18 cellular contexts compared by ENCODE assay signal in the genomic region with DNA sequence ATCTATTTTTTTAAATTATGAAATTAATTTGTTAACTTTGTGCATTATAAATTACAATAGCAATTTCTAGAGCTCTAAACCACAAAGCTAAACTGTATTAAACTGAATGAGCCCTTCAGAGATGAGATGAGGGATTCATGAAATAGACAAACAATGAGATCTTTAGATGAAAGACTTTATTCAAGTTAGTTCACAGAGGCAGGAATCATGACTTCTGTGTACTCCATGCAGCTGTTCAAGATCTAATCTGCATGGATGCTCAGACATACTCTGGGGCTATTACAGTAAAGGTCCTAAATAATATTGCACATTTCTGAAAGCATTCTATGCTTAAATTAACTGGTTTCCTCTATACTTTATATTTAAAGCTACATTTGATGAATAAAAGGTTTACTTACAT.
DNase-seq lines count a peak whose midpoint lies in the region; ATAC-seq, FAIRE-seq and TF ChIP-seq lines count a peak whose summit lies in the region.
"Had no signal": no experiment of that assay in that cellular context is flagged by ENCODE, and none has a peak within 500 bp of the region (broad histone marks: within the 10 kb centered on the region; RNA-seq: fewer than 3 reads in every experiment).

No MANE protein-coding gene starts in this region.

- H3K9me3 ChIP-seq in HepG2 (ENCODE audit: low read length), result peaks cover 2% of the 10 kb centered on the region; the same call in 1 of the 2 replicates
- H3K9me3 ChIP-seq in right lobe of liver, result peaks cover 0 to 4% (median 0%) of the 10 kb centered on the region in 4 donors
- peaks cover 0 to 12% (median 0%) of the 10 kb centered on the region in 3 donors for H3K9me3 ChIP-seq in gastroesophageal sphincter

- TF ChIP-seq POLR2A in HepG2 (IDR thresholded peaks at IDR 0.05; ENCODE audit: insufficient read depth in 1 of 2, low read depth in 2 of 2, low read length in 2 of 2), result no peak
- no peak for TF ChIP-seq POLR2A in right lobe of liver (IDR thresholded peaks at IDR 0.05)
- TF ChIP-seq POLR2A in gastroesophageal sphincter (IDR thresholded peaks at IDR 0.05), result no peak

- CTCF ChIA-PET in HepG2 (lab: Yijun Ruan, JAX; ENCODE audit: low intra/inter-chr PET ratio, low total read pairs), result no interaction called here

- TF ChIP-seq EP300 in HepG2 (IDR thresholded peaks at IDR 0.05; ENCODE audit: low read depth in 2 of 2, low read length in 2 of 2), result no peak
- TF ChIP-seq EP300 in HepG2 (CRISPR knock-in tag; IDR thresholded peaks at IDR 0.05; ENCODE audit: borderline replicate concordance), result no peak
- TF ChIP-seq EP300 in gastroesophageal sphincter (IDR thresholded peaks at IDR 0.05), result no peak

- no peak for FAIRE-seq in HepG2 (lab: Jason Lieb, UNC)

- intact Hi-C loops in HepG2 (cut with micrococcal nuclease; ENCODE audit: unreplicated experiment) (no loop called here), right lobe of liver (cut with DNase I) (no loop called here), cardiac septum (cut with DNase I) (no loop called here)

- H3K27ac ChIP-seq in HepG2 (ENCODE audit: extremely low read length, insufficient read depth, low read length) (peak overlapping the region; percentile 9), right lobe of liver (no peak overlapping the region), caudate nucleus (ENCODE audit: low read depth, low read length) (peak overlapping the region; percentile 95), temporal lobe (ENCODE audit: low read depth, low read length) (peak overlapping the region; percentile 21), gastroesophageal sphincter (no peak overlapping the region)

- peaks cover 0 to 8% of the 10 kb centered on the region in 2 experiments; a peak in 3 of 5 replicates for H3K36me3 ChIP-seq in HepG2 (replicated peaks in 1 of 2; ENCODE audit: control insufficient read depth in 1 of 2, insufficient read depth in 2 of 2, low read length in 2 of 2)
- H3K36me3 ChIP-seq in right lobe of liver, result no peaks in the 10 kb centered on the region
- H3K36me3 ChIP-seq in gastroesophageal sphincter, result no peaks in the 10 kb centered on the region

- H3K79me2 ChIP-seq in HepG2 (ENCODE audit: insufficient read depth, low read length), result peaks cover 36% of the 10 kb centered on the region

- DNase-seq in HepG2 (ENCODE audit: low spot score), result peak; percentile 3
- DNase-seq in right lobe of liver, result no peak
- peak in 7 of 61 donors; percentile 5 to 74 (median 37) for DNase-seq in caudate nucleus (lab: John Stamatoyannopoulos, UW)
- DNase-seq in midbrain (lab: John Stamatoyannopoulos, UW), result peak; percentile 73
- DNase-seq in NCI-H1417 treated with DMSO at 0.1 percent for 48 hours (lab: John Stamatoyannopoulos, UW), result no peak
- DNase-seq in cardiac septum (ENCODE audit: low spot score), result no peak
- DNase-seq: Caco-2, DMS53, H9, MV-4-11, NCI-H1436, NCI-H2029, NCI-H510A treated with DMSO at 0.1 percent for 48 hours, NCI-H82 had no signal

- H2AFZ ChIP-seq in HepG2 (ENCODE audit: low read length), result no peak overlapping the region

- TF ChIP-seq CTCF in HepG2 (CRISPR knock-in tag; IDR thresholded peaks at IDR 0.05), result no peak
- no peak for TF ChIP-seq CTCF in right lobe of liver (IDR thresholded peaks at IDR 0.05)
- no peak for TF ChIP-seq CTCF in gastroesophageal sphincter (IDR thresholded peaks at IDR 0.05)

- H3K4me1 ChIP-seq in HepG2 (ENCODE audit: insufficient read depth, low read length) (peaks cover 16% of the 10 kb centered on the region), right lobe of liver (peaks cover 0 to 10% (median 0%) of the 10 kb centered on the region in 4 donors), gastroesophageal sphincter (no peaks in the 10 kb centered on the region)

- no peak for ATAC-seq in HepG2
- ATAC-seq in right lobe of liver, result no peak
- ATAC-seq in gastroesophageal sphincter, result no peak
- ATAC-seq: Panc1, Right ventricle myocardium inferior had no signal

- POLR2A ChIA-PET in HepG2 (lab: Yijun Ruan, JAX), result no interaction called here

- in situ Hi-C loops in HepG2 (cut with HindIII; ENCODE audit: extremely low pct_ligation_motif_present, low pct_unique_long_range_greater_than_20kb), result no loop called here

- no peak overlapping the region for H3K9ac ChIP-seq in HepG2 (ENCODE audit: insufficient read depth, low read depth, low read length)

- no TSS peak for BruUV-seq in HepG2 (replicated peaks; lab: Mats Ljungman, UMichigan)

- H3K27me3 ChIP-seq in HepG2 (ENCODE audit: control insufficient read depth in 1 of 2, insufficient read depth in 2 of 2, low read length in 2 of 2), result no peaks in the 10 kb centered on the region
- H3K27me3 ChIP-seq in right lobe of liver, result no peaks in the 10 kb centered on the region
- H3K27me3 ChIP-seq in gastroesophageal sphincter, result no peaks in the 10 kb centered on the region

- no peak overlapping the region for H3K4me3 ChIP-seq in HepG2 (replicated peaks in 1 of 3; ENCODE audit: insufficient read depth in 1 of 3, low read depth in 2 of 3, low read length in 3 of 3)
- H3K4me3 ChIP-seq in right lobe of liver, result no peak overlapping the region
- H3K4me3 ChIP-seq in gastroesophageal sphincter, result no peak overlapping the region

- peaks cover 9% of the 10 kb centered on the region; the same call in 1 of the 2 replicates for H4K20me1 ChIP-seq in HepG2 (ENCODE audit: insufficient read depth, low read length)

- no peak overlapping the region for H3K4me2 ChIP-seq in HepG2 (ENCODE audit: low read depth, low read length)

- TF ChIP-seq RAD21 in HepG2 (CRISPR knock-in tag; IDR thresholded peaks at IDR 0.05), result no peak

TF ChIP-seq in HepG2, 621 proteins besides CTCF, POLR2A, EP300 and RAD21 (continues in another document):
- TF ChIP-seq, protein P1, sequence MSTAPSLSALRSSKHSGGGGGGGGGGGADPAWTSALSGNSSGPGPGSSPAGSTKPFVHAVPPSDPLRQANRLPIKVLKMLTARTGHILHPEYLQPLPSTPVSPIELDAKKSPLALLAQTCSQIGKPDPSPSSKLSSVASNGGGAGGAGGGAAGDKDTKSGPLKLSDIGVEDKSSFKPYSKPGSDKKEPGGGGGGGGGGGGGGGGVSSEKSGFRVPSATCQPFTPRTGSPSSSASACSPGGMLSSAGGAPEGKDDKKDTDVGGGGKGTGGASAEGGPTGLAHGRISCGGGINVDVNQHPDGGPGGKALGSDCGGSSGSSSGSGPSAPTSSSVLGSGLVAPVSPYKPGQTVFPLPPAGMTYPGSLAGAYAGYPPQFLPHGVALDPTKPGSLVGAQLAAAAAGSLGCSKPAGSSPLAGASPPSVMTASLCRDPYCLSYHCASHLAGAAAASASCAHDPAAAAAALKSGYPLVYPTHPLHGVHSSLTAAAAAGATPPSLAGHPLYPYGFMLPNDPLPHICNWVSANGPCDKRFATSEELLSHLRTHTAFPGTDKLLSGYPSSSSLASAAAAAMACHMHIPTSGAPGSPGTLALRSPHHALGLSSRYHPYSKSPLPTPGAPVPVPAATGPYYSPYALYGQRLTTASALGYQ (CRISPR knock-in tag; IDR thresholded peaks at IDR 0.05), result no peak
- TF ChIP-seq, protein P2, sequence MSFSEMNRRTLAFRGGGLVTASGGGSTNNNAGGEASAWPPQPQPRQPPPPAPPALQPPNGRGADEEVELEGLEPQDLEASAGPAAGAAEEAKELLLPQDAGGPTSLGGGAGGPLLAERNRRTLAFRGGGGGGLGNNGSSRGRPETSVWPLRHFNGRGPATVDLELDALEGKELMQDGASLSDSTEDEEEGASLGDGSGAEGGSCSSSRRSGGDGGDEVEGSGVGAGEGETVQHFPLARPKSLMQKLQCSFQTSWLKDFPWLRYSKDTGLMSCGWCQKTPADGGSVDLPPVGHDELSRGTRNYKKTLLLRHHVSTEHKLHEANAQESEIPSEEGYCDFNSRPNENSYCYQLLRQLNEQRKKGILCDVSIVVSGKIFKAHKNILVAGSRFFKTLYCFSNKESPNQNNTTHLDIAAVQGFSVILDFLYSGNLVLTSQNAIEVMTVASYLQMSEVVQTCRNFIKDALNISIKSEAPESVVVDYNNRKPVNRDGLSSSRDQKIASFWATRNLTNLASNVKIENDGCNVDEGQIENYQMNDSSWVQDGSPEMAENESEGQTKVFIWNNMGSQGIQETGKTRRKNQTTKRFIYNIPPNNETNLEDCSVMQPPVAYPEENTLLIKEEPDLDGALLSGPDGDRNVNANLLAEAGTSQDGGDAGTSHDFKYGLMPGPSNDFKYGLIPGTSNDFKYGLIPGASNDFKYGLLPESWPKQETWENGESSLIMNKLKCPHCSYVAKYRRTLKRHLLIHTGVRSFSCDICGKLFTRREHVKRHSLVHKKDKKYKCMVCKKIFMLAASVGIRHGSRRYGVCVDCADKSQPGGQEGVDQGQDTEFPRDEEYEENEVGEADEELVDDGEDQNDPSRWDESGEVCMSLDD (CRISPR knock-in tag; IDR thresholded peaks at IDR 0.05; ENCODE audit: borderline replicate concordance), result no peak
- TF ChIP-seq BHLHE40 (IDR thresholded peaks at IDR 0.05; ENCODE audit: low read length), result no peak
- TF ChIP-seq, protein P3, sequence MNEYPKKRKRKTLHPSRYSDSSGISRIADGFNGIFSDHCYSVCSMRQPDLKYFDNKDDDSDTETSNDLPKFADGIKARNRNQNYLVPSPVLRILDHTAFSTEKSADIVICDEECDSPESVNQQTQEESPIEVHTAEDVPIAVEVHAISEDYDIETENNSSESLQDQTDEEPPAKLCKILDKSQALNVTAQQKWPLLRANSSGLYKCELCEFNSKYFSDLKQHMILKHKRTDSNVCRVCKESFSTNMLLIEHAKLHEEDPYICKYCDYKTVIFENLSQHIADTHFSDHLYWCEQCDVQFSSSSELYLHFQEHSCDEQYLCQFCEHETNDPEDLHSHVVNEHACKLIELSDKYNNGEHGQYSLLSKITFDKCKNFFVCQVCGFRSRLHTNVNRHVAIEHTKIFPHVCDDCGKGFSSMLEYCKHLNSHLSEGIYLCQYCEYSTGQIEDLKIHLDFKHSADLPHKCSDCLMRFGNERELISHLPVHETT (CRISPR knock-in tag; conservative IDR thresholded peaks at IDR 0.05), result no peak
- no peak for TF ChIP-seq PITX1 (CRISPR knock-in tag; IDR thresholded peaks at IDR 0.05)
- TF ChIP-seq PLRG1 (conservative IDR thresholded peaks at IDR 0.05), result no peak
- TF ChIP-seq NR1H2 (CRISPR knock-in tag; IDR thresholded peaks at IDR 0.05; ENCODE audit: borderline replicate concordance, low read depth), result no peak
- no peak for TF ChIP-seq ZNF549 (CRISPR knock-in tag; IDR thresholded peaks at IDR 0.05)
- no peak for TF ChIP-seq ISX (CRISPR knock-in tag; conservative IDR thresholded peaks at IDR 0.05)
- TF ChIP-seq, protein P4, sequence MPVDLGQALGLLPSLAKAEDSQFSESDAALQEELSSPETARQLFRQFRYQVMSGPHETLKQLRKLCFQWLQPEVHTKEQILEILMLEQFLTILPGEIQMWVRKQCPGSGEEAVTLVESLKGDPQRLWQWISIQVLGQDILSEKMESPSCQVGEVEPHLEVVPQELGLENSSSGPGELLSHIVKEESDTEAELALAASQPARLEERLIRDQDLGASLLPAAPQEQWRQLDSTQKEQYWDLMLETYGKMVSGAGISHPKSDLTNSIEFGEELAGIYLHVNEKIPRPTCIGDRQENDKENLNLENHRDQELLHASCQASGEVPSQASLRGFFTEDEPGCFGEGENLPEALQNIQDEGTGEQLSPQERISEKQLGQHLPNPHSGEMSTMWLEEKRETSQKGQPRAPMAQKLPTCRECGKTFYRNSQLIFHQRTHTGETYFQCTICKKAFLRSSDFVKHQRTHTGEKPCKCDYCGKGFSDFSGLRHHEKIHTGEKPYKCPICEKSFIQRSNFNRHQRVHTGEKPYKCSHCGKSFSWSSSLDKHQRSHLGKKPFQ (CRISPR knock-in tag; IDR thresholded peaks at IDR 0.05; ENCODE audit: insufficient replicate concordance), result no peak

Comparison
In these comparisons a context has a peak if more than half of its experiments do, and no peak if none do; other contexts are left out.
1. DNase-seq: peak in HepG2 (single experiment) and midbrain (single experiment); none in right lobe of liver (0 of 3), NCI-H1417 treated with DMSO at 0.1 percent for 48 hours (single experiment) and cardiac septum (single experiment).
2. H3K27ac ChIP-seq: peak in HepG2 (single experiment), caudate nucleus (single experiment) and temporal lobe (single experiment); none in right lobe of liver (0 of 3) and gastroesophageal sphincter (0 of 4).